ENCODE assay signal across 8 cellular contexts in genomic region chr19:16057062-16057461, GRCh38.
"Had no signal": no experiment of that assay in that cellular context is flagged by ENCODE, and none has a peak within 500 bp of the region (broad histone marks: within the 10 kb centered on the region; RNA-seq: fewer than 3 reads in every experiment).

No MANE protein-coding gene starts in this region.

- H3K4me3 ChIP-seq: GM12878 had no signal

- FAIRE-seq: G401.6, GM12878, GM12891, GM12892, GM18507, GM19239 had no signal

- ATAC-seq: GM12878 had no signal

- DNase-seq: GDM1, GF-D8 had no signal
